In genomic region chr11:76512851-76513653, GRCh38 we compare ENCODE assay signal across 9 cellular contexts.
DNase-seq lines count a peak whose midpoint lies in the region; ATAC-seq and TF ChIP-seq lines count a peak whose summit lies in the region.
"Had no signal": no experiment of that assay in that cellular context is flagged by ENCODE, and none has a peak within 500 bp of the region (broad histone marks: within the 10 kb centered on the region; RNA-seq: fewer than 3 reads in every experiment).

No MANE protein-coding gene starts in this region.

- no peaks in the 10 kb centered on the region for H3K9me3 ChIP-seq in adrenal gland (replicated peaks in 1 of 3)

- no peak overlapping the region for H3K4me3 Mint-ChIP-seq in HFFc6
- H3K4me3 Mint-ChIP-seq in activated T-helper 17 cell treated with anti-CD3 and anti-CD28 coated beads, Interleukin-2, amount 50 U/mL, for 72 hours: no peak overlapping the region

- CTCF ChIA-PET in BJ (lab: Yijun Ruan, JAX): interaction anchor here (0.7 to 1.9 kb wide), 8 partner anchors 10 to 711 kb away, joined by 3 to 11 read pairs (median 4); no protein-coding TSS in a partner anchor

- ATAC-seq in HG02642 (IDR thresholded peaks at IDR 0.05; ENCODE audit: poor library complexity, unreplicated experiment): no peak
- no peak for ATAC-seq in activated T-helper 17 cell treated with anti-CD3 and anti-CD28 coated beads, Interleukin-2, amount 50 U/mL, for 72 hours (replicated peaks)

- H3K27ac Mint-ChIP-seq in HFFc6: peak overlapping the region; percentile 8; the same call in 1 of the 2 replicates
- no peak overlapping the region for H3K27ac Mint-ChIP-seq in activated T-helper 17 cell treated with anti-CD3 and anti-CD28 coated beads, Interleukin-2, amount 50 U/mL, for 72 hours

- no peak for TF ChIP-seq POLR2A in adrenal gland (IDR thresholded peaks at IDR 0.05)

- no peak for DNase-seq in BJ (ENCODE audit: low read depth)
- DNase-seq in HFFc6: peak; percentile 15
- no peak for DNase-seq in adrenal gland
- DNase-seq in left kidney (ENCODE audit: low read depth, low spot score): peak; percentile 60
- no peak for DNase-seq in iPS-NIHi11 (ENCODE audit: low spot score)
- no peak for DNase-seq in mucosa of gallbladder (ENCODE audit: low spot score)
- DNase-seq: effector memory CD4-positive, alpha-beta T cell had no signal

- H3K36me3 Mint-ChIP-seq in HFFc6 (ENCODE audit: low read depth): peaks cover 4% of the 10 kb centered on the region; the same call in 1 of the 2 replicates
- H3K36me3 Mint-ChIP-seq in activated T-helper 17 cell treated with anti-CD3 and anti-CD28 coated beads, Interleukin-2, amount 50 U/mL, for 72 hours (ENCODE audit: low read depth): peaks cover 59% of the 10 kb centered on the region

- TF ChIP-seq CTCF in BJ (IDR thresholded peaks at IDR 0.05; ENCODE audit: insufficient read depth, low read depth, low read length) (peak; percentile 43; the same call in 1 of the 2 replicates), HFFc6 (IDR thresholded peaks at IDR 0.05) (peak; percentile 72), adrenal gland (IDR thresholded peaks at IDR 0.05) (peak in 5 of 6 experiments; percentile 23 to 55 (median 47))

- H3K36me3 ChIP-seq in BJ (ENCODE audit: control insufficient read depth, insufficient read depth, low read length) (no peaks in the 10 kb centered on the region), adrenal gland (replicated peaks in 1 of 2) (no peaks in the 10 kb centered on the region)

- peaks cover 20% of the 10 kb centered on the region; the same call in 1 of the 2 replicates for H3K4me1 Mint-ChIP-seq in HFFc6 (ENCODE audit: low read depth)
- no peaks in the 10 kb centered on the region for H3K4me1 Mint-ChIP-seq in activated T-helper 17 cell treated with anti-CD3 and anti-CD28 coated beads, Interleukin-2, amount 50 U/mL, for 72 hours

- H3K4me3 ChIP-seq in BJ (ENCODE audit: low read depth, low read length) (no peak overlapping the region), adrenal gland (no peak overlapping the region)

- no peaks in the 10 kb centered on the region for H3K9me3 Mint-ChIP-seq in HFFc6
- H3K9me3 Mint-ChIP-seq in activated T-helper 17 cell treated with anti-CD3 and anti-CD28 coated beads, Interleukin-2, amount 50 U/mL, for 72 hours: no peaks in the 10 kb centered on the region

- H3K27me3 ChIP-seq in BJ (ENCODE audit: control insufficient read depth, insufficient read depth, low read length) (no peaks in the 10 kb centered on the region), adrenal gland (no peaks in the 10 kb centered on the region)

- peaks cover 0 to 9% of the 10 kb centered on the region in 2 donors for H3K4me1 ChIP-seq in adrenal gland (replicated peaks in 1 of 2)

- POLR2A ChIA-PET in BJ (lab: Charles Lee): no interaction called here

- intact Hi-C loops in adrenal gland (cut with DNase I): loop anchor here in 1 of 2 donors (10.0 kb wide), 2 partner anchors 188 to 308 kb away; partner anchors contain the start of gene WNT11

- H3K27me3 Mint-ChIP-seq in HFFc6 (ENCODE audit: insufficient read depth): no peaks in the 10 kb centered on the region
- no peaks in the 10 kb centered on the region for H3K27me3 Mint-ChIP-seq in activated T-helper 17 cell treated with anti-CD3 and anti-CD28 coated beads, Interleukin-2, amount 50 U/mL, for 72 hours

- 52 to 70% (median 67%) methylated on average over 1 of the region's 1 CpG for WGBS in adrenal gland, 4 donors

- no peak overlapping the region for H3K27ac ChIP-seq in adrenal gland

Comparison
In these comparisons a context has a peak if more than half of its experiments do, and no peak if none do; other contexts are left out.
1. DNase-seq: peak in HFFc6 (single experiment) and left kidney (single experiment); none in BJ (single experiment), adrenal gland (0 of 7), iPS-NIHi11 (single experiment) and mucosa of gallbladder (single experiment).
2. Peak in every context shown above with its lines, with median percentiles within 50 percentile points of each other: CTCF ChIP-seq.